Comparison of ENCODE assay signal across 8 cellular contexts in the genomic region with DNA sequence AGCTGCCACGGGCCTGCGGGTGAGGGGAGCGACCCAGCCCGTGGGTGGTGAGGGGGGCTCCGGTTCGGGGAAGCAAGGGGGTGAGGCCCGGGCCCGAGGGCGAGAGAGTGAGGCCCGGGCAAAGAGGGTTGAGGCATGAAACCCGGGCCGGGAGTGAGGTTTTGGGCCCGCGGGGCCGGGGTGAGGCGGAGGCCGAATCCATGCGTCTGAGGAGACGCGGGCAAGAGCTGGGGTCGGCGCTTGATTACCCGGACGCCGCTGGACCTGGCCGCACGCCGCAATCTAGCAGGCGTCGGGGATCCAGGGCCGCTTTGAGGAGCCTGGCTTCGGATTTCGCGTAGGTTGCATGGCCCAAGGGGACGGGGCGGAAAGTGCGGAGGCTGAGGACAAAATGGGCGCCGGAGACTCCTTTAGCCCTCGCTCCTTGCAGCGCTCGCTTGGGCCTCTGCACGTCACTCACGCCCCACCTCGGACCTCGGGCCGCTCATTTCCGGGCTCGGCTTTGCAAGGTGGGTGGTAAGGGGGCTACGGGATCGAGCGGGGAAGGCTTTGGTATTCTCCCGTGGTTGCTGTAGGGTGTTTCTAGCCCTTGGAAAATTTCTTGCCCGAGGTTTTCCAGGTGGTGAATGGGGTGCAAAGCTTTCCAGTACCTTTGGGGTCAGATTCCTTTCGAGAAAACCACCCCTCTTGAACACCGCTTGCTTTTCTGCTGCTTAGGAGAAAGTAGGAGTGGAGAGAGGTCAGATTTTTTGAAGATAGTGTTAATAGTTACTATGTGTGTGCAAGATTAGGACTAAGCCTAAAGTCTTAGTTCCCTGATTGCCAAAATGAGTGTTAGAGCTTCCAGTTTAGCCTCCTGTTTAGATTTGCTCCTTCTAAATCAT. TPM values are rescaled to one million over a fixed set of nuclear protein-coding genes. Genes with fewer than 3 reads are reported as not detected.
DNase-seq lines count a peak whose midpoint lies in the region; ATAC-seq and TF ChIP-seq lines count a peak whose summit lies in the region.

No MANE protein-coding gene starts in this region.

- intact Hi-C loops in OCI-LY7 (cut with micrococcal nuclease; ENCODE audit: unreplicated experiment), result loop anchor here (5.0 to 10.0 kb wide), 2 partner anchors 185 to 442 kb away; no protein-coding TSS in a partner anchor

- H3K4me3 ChIP-seq in OCI-LY7 (ENCODE audit: low read depth, low read length, poor library complexity, severe bottlenecking), result peak overlapping the region; percentile 82
- peak overlapping the region; percentile 88 for H3K4me3 ChIP-seq in fibroblast of villous mesenchyme (ENCODE audit: low read depth, low read length)
- peak overlapping the region; percentile 91 for H3K4me3 ChIP-seq in neural progenitor cell
- peak overlapping the region; percentile 91 for H3K4me3 ChIP-seq in thymus (ENCODE audit: low read length)

- H3K27ac ChIP-seq in OCI-LY7 (ENCODE audit: low read depth, low read length, poor library complexity, severe bottlenecking) (peak overlapping the region; percentile 64), neural progenitor cell (peak overlapping the region; percentile 94), thymus (ENCODE audit: low read depth) (peak overlapping the region; percentile 99)

- H3K9me3 ChIP-seq in OCI-LY7 (ENCODE audit: low read length) (no peaks in the 10 kb centered on the region), neural progenitor cell (ENCODE audit: low read depth) (no peaks in the 10 kb centered on the region), thymus (ENCODE audit: control insufficient read depth) (no peaks in the 10 kb centered on the region)

- peaks cover 30% of the 10 kb centered on the region for H3K4me1 ChIP-seq in OCI-LY7 (ENCODE audit: insufficient read depth, low read length, poor library complexity, severe bottlenecking)
- H3K4me1 ChIP-seq in neural progenitor cell, result peaks cover 17% of the 10 kb centered on the region
- peaks cover 2% of the 10 kb centered on the region for H3K4me1 ChIP-seq in thymus (ENCODE audit: control insufficient read depth, insufficient read depth, low read length)

- H3K27ac Mint-ChIP-seq in neural progenitor cell, result peak overlapping the region; percentile 95

- DNase-seq in C1 segment of cervical spinal cord (lab: John Stamatoyannopoulos, UW) (peak in 12 of 14 donors; percentile 47 to 79 (median 64)), OCI-LY7 (ENCODE audit: low spot score) (peak; percentile 80), fibroblast of villous mesenchyme (ENCODE audit: low read depth) (peak; percentile 60), neural progenitor cell (ENCODE audit: low spot score) (peak; percentile 92)
- DNase-seq in activated effector memory CD4-positive, alpha-beta T cell treated with anti-CD3 and anti-CD28 coated beads, Interleukin-2, amount 50 U/mL, for 16 hours, result peak; percentile 77

- H3K36me3 Mint-ChIP-seq in neural progenitor cell, result peaks cover 13% of the 10 kb centered on the region

- H3K4me2 ChIP-seq in OCI-LY7 (ENCODE audit: low read length), result peak overlapping the region; percentile 97
- peak overlapping the region; percentile 94 for H3K4me2 ChIP-seq in neural progenitor cell

- peaks cover 24% of the 10 kb centered on the region for H3K36me3 ChIP-seq in OCI-LY7 (ENCODE audit: insufficient read depth, low read length)
- no peaks in the 10 kb centered on the region for H3K36me3 ChIP-seq in neural progenitor cell
- H3K36me3 ChIP-seq in thymus (ENCODE audit: control insufficient read depth, insufficient read depth), result no peaks in the 10 kb centered on the region

- H3K4me3 Mint-ChIP-seq in neural progenitor cell, result peak overlapping the region; percentile 99

- H3K79me2 ChIP-seq in OCI-LY7 (ENCODE audit: insufficient read depth, low read depth, low read length) (peaks cover 53% of the 10 kb centered on the region), neural progenitor cell (ENCODE audit: low read depth) (peaks cover 55% of the 10 kb centered on the region)

- no peak for TF ChIP-seq CTCF in OCI-LY7 (conservative IDR thresholded peaks at IDR 0.05; ENCODE audit: low read length)
- TF ChIP-seq CTCF in fibroblast of villous mesenchyme (IDR thresholded peaks at IDR 0.05; ENCODE audit: insufficient read depth, low read depth, low read length), result no peak
- TF ChIP-seq CTCF in neural progenitor cell (IDR thresholded peaks at IDR 0.05), result no peak

- POLR2A ChIA-PET in OCI-LY7 (lab: Charles Lee), result interaction anchor here (0.6 to 2.2 kb wide), 4 partner anchors 10 to 1046 kb away, joined by 4 to 8 read pairs (median 4); no protein-coding TSS in a partner anchor

- BruUV-seq in OCI-LY7 (replicated peaks; lab: Mats Ljungman, UMichigan), result no TSS peak

- no peaks in the 10 kb centered on the region for H3K27me3 ChIP-seq in neural progenitor cell
- no peaks in the 10 kb centered on the region for H3K27me3 ChIP-seq in thymus (ENCODE audit: control insufficient read depth, insufficient read depth)

- peaks cover 2% of the 10 kb centered on the region for H3K27me3 Mint-ChIP-seq in neural progenitor cell (ENCODE audit: insufficient read depth, low read depth)

- CTCF ChIA-PET in OCI-LY7 (lab: Charles Lee; ENCODE audit: unreplicated experiment), result no interaction called here

- under 1% methylated on average over 56 of the region's 56 CpGs for WGBS in thymus

- ATAC-seq in GM19043 (IDR thresholded peaks at IDR 0.05; ENCODE audit: low read depth, unreplicated experiment) (peak; percentile 45), HG03342 (IDR thresholded peaks at IDR 0.05; ENCODE audit: unreplicated experiment) (peak; percentile 40)

- no peaks in the 10 kb centered on the region for H3K9me2 ChIP-seq in OCI-LY7 (ENCODE audit: insufficient read depth, low read length)

- peaks cover 22% of the 10 kb centered on the region for H3F3A ChIP-seq in neural progenitor cell (ENCODE audit: low read depth)

- H3K4me1 Mint-ChIP-seq in neural progenitor cell, result peaks cover 21% of the 10 kb centered on the region

- H2AFZ ChIP-seq in OCI-LY7 (ENCODE audit: low read length), result peak overlapping the region; percentile 35
- H2AFZ ChIP-seq in neural progenitor cell (replicated peaks), result peak overlapping the region; percentile 23

- peaks cover 5% of the 10 kb centered on the region for H3K9me3 Mint-ChIP-seq in neural progenitor cell

- peak overlapping the region; percentile 88 for H3K9ac ChIP-seq in neural progenitor cell

- H4K20me1 ChIP-seq in OCI-LY7 (ENCODE audit: insufficient read depth, low read length) (peaks cover 28% of the 10 kb centered on the region), neural progenitor cell (ENCODE audit: low read depth) (peaks cover 48% of the 10 kb centered on the region)

RNA-seq across cellular contexts. Expression of gene SLC25A36, which starts 0.8 kb away (rescaled TPM):
- 71.8 and 91.3 TPM in 2 replicates for total RNA-seq in OCI-LY7 (2014; rRNA removed; shearing (Covaris generic))
- 70.5 and 81.3 TPM in 2 replicates for total RNA-seq in OCI-LY7 (2022)
- total RNA-seq in fibroblast of villous mesenchyme, result 56.7 and 65.2 TPM in 2 replicates
- total RNA-seq in neural progenitor cell (ENCODE audit: low replicate concordance), result 154 and 203 TPM in 2 replicates
- 48.2 TPM for polyA plus RNA-seq in thymus

Comparison
In these comparisons a context has a peak if more than half of its experiments do, and no peak if none do; other contexts are left out.
1. Peak in every context shown above with its lines: DNase-seq, ATAC-seq, H3K4me3 ChIP-seq and H3K27ac ChIP-seq.